In genomic region chr16:57244463-57244766, GRCh38 we compare ENCODE assay signal across 8 cellular contexts. TPM values are rescaled to one million over a fixed set of nuclear protein-coding genes. Genes with fewer than 3 reads are reported as not detected.
A peak's percentile ranks its signal among the peaks of the same experiment; 100 is the strongest.
DNase-seq lines count a peak whose midpoint lies in the region; ATAC-seq, FAIRE-seq and TF ChIP-seq lines count a peak whose summit lies in the region.

No MANE protein-coding gene starts in this region.

- TF ChIP-seq CTCF in H1 (IDR thresholded peaks at IDR 0.05; ENCODE audit: control extremely low read depth in 1 of 3, insufficient read depth in 1 of 3, low read depth in 1 of 3, low read length in 3 of 3), result no peak
- no peak for TF ChIP-seq CTCF in omental fat pad (IDR thresholded peaks at IDR 0.05)

- peak overlapping the region; percentile 55 to 66 for H3K4me2 ChIP-seq in H1 (ENCODE audit: insufficient read depth in 1 of 2, low read depth in 2 of 2, low read length in 2 of 2)

- H3K27ac Mint-ChIP-seq in activated CD8-positive, alpha-beta memory T cell treated with anti-CD3 and anti-CD28 coated beads, Interleukin-2, amount 10 ng/mL, durations not matched to agents 7 days and 5 days, result peak overlapping the region; percentile 90

- H3K36me3 ChIP-seq in KOPT-K1 (ENCODE audit: insufficient read depth, low read length) (peaks cover 39% of the 10 kb centered on the region), H1 (ENCODE audit: control insufficient read depth in 2 of 4, insufficient read depth in 4 of 4, low read length in 3 of 4) (no peaks in the 10 kb centered on the region)

- peak overlapping the region; percentile 73 for H4K5ac ChIP-seq in H1 (ENCODE audit: insufficient read length, low read depth, low read length)

- H3K79me1 ChIP-seq in H1 (ENCODE audit: low read depth, low read length), result no peaks in the 10 kb centered on the region; the same call in 1 of the 2 replicates

- H3K36me3 Mint-ChIP-seq in activated CD8-positive, alpha-beta memory T cell treated with anti-CD3 and anti-CD28 coated beads, Interleukin-2, amount 10 ng/mL, durations not matched to agents 7 days and 5 days, result peaks cover 14% of the 10 kb centered on the region

- no peak for TF ChIP-seq RAD21 in H1 (IDR thresholded peaks at IDR 0.05 in 1 of 2, conservative IDR thresholded peaks at IDR 0.05 in 1 of 2; ENCODE audit: low read depth in 2 of 2, low read length in 2 of 2)

- peak overlapping the region; percentile 46 to 78 (median 63) for H3K4me3 ChIP-seq in H1 (ENCODE audit: extremely low read depth in 1 of 4, insufficient read depth in 2 of 4, low read depth in 3 of 4, low read length in 4 of 4)

- peaks cover 3% of the 10 kb centered on the region for H3K23me2 ChIP-seq in H1 (ENCODE audit: low read depth, low read length)

- no peak overlapping the region for H2BK12ac ChIP-seq in H1 (ENCODE audit: low read depth, low read length)

- H2BK20ac ChIP-seq in H1 (ENCODE audit: low read length), result no peak overlapping the region

- no peak overlapping the region for H3K14ac ChIP-seq in H1 (ENCODE audit: insufficient read length)

- H4K8ac ChIP-seq in H1 (ENCODE audit: extremely low read depth, insufficient read depth, low read length), result no peak overlapping the region; the same call in 1 of the 2 replicates

- H3K9ac ChIP-seq in H1 (replicated peaks in 1 of 4; ENCODE audit: extremely low read depth in 1 of 4, low read depth in 3 of 4, low read length in 3 of 4), result peak overlapping the region in 3 of 4 experiments; percentile 36 to 54 (median 39); a peak in 2 of 7 replicates

- no peak for TF ChIP-seq EP300 in H1 (IDR thresholded peaks at IDR 0.05; ENCODE audit: borderline replicate concordance in 1 of 2, low read depth in 2 of 2, low read length in 2 of 2)

- no peak overlapping the region for H3K4ac ChIP-seq in H1 (replicated peaks; ENCODE audit: insufficient read length, low read depth, low read length)

- H3K9me3 ChIP-seq in KOPT-K1 (ENCODE audit: insufficient read depth, low read length, poor library complexity, severe bottlenecking) (no peaks in the 10 kb centered on the region), H1 (ENCODE audit: insufficient read depth in 2 of 2, low read depth in 1 of 2, low read length in 1 of 2) (no peaks in the 10 kb centered on the region)

- H3K79me2 ChIP-seq in H1 (ENCODE audit: control insufficient read depth in 1 of 2, insufficient read depth in 2 of 2, low read length in 2 of 2), result no peaks in the 10 kb centered on the region

- no peak overlapping the region for H4K91ac ChIP-seq in H1 (replicated peaks; ENCODE audit: insufficient read length, low read length)

- H3K27ac ChIP-seq in KOPT-K1 (ENCODE audit: low read depth, low read length, poor library complexity, severe bottlenecking) (peak overlapping the region; percentile 67), H1 (ENCODE audit: low read depth, low read length) (no peak overlapping the region)

- H3K9me3 Mint-ChIP-seq in activated CD8-positive, alpha-beta memory T cell treated with anti-CD3 and anti-CD28 coated beads, Interleukin-2, amount 10 ng/mL, durations not matched to agents 7 days and 5 days (ENCODE audit: low read depth), result no peaks in the 10 kb centered on the region

- peak overlapping the region; percentile 99 for H2AFZ ChIP-seq in H1 (ENCODE audit: low read length)

- H4K20me1 ChIP-seq in H1 (replicated peaks in 1 of 2; ENCODE audit: control insufficient read depth in 1 of 2, insufficient read depth in 2 of 2, low read length in 2 of 2), result peaks cover 0 to 2% of the 10 kb centered on the region in 2 experiments

- TF ChIP-seq POLR2A in H1 (IDR thresholded peaks at IDR 0.05; ENCODE audit: control extremely low read depth in 1 of 2, low read depth in 2 of 2, low read length in 2 of 2), result no peak
- TF ChIP-seq POLR2A in H54 (IDR thresholded peaks at IDR 0.05; ENCODE audit: low read depth, low read length), result no peak

- FAIRE-seq in H1 (lab: Jason Lieb, UNC) (peak; percentile 86), H54 (lab: Jason Lieb, UNC) (no peak)

- H2BK5ac ChIP-seq in H1 (ENCODE audit: low read depth, low read length), result no peak overlapping the region

- POLR2A ChIA-PET in H1 (lab: Charles Lee; ENCODE audit: partially characterized antibody), result interaction anchor here (1.0 to 1.8 kb wide), 3 partner anchors 12 to 59 kb away, joined by 3 to 6 read pairs (median 5); partner anchors contain the start of gene PSME3IP1

- H3K4me1 Mint-ChIP-seq in activated CD8-positive, alpha-beta memory T cell treated with anti-CD3 and anti-CD28 coated beads, Interleukin-2, amount 10 ng/mL, durations not matched to agents 7 days and 5 days, result peaks cover 18% of the 10 kb centered on the region

- no peaks in the 10 kb centered on the region for H3K27me3 Mint-ChIP-seq in activated CD8-positive, alpha-beta memory T cell treated with anti-CD3 and anti-CD28 coated beads, Interleukin-2, amount 10 ng/mL, durations not matched to agents 7 days and 5 days

- no peak overlapping the region for H3K23ac ChIP-seq in H1 (ENCODE audit: insufficient read length)

- H2AK5ac ChIP-seq in H1 (ENCODE audit: low read depth, low read length), result no peak overlapping the region

- no peaks in the 10 kb centered on the region for H3K27me3 ChIP-seq in H1 (replicated peaks in 1 of 4; ENCODE audit: control insufficient read depth in 3 of 4, extremely low read depth in 1 of 4, insufficient read depth in 3 of 4, low read length in 3 of 4)

- DNase-seq in activated CD8-positive, alpha-beta memory T cell treated with anti-CD3 and anti-CD28 coated beads, Interleukin-2, amount 10 ng/mL, durations not matched to agents 7 days and 5 days, result no peak
- no peak for DNase-seq in activated CD8-positive, alpha-beta memory T cell treated with anti-CD3 and anti-CD28 coated beads, Interleukin-2, amount 50 U/mL, for 4 hours
- DNase-seq in H1 (ENCODE audit: low read depth in 1 of 2, low spot score in 2 of 2) (no peak), omental fat pad (ENCODE audit: low spot score) (no peak), H54 (ENCODE audit: insufficient read length, low spot score) (no peak)
- no peak for DNase-seq in effector CD8-positive, alpha-beta T cell (lab: John Stamatoyannopoulos, UW)
- DNase-seq in stimulated activated CD4-positive, alpha-beta T cell treated with anti-CD3 and anti-CD28 coated beads, Interleukin-4, amount 100 ng/mL, for 1 hour, result no peak

- CTCF ChIA-PET in activated CD8-positive, alpha-beta memory T cell treated with anti-CD3 and anti-CD28 coated beads, Interleukin-2, amount 10 ng/mL, durations not matched to agents 7 days and 5 days (lab: Charles Lee), result interaction anchor here (1.0 to 2.1 kb wide), 3 partner anchors 8 to 56 kb away, joined by 3 to 8 read pairs (median 5); no protein-coding TSS in a partner anchor
- CTCF ChIA-PET in H1 (lab: Charles Lee; ENCODE audit: partially characterized antibody), result interaction anchor here (1.0 to 2.5 kb wide), 6 partner anchors 15 to 174 kb away, joined by 3 to 7 read pairs (median 4); partner anchors contain the start of gene CPNE2

- no peak overlapping the region for H2BK15ac ChIP-seq in H1 (ENCODE audit: low read length)

- H2BK120ac ChIP-seq in H1 (replicated peaks; ENCODE audit: low read depth, low read length), result no peak overlapping the region

- WGBS in H1 (ENCODE audit: extremely low coverage in 1 of 2, insufficient coverage in 1 of 2, insufficient read length in 1 of 2, insufficient replicate concordance in 2 of 2, low coverage in 1 of 2, low lambda C conversion rate in 2 of 2, missing lambda C conversion rate in 1 of 2), 2 experiments, result 15% methylated on average over 9 of the region's 9 CpGs; no CpG with 5 or more reads in 1 of the 2 experiments

- peak overlapping the region; percentile 9 for H3K56ac ChIP-seq in H1 (replicated peaks; ENCODE audit: insufficient read length, low read depth, low read length)

- no peak overlapping the region for H3K18ac ChIP-seq in H1 (ENCODE audit: extremely low read depth, low read length)

- no peaks in the 10 kb centered on the region; a peak in 1 of 7 replicates for H3K4me1 ChIP-seq in H1 (replicated peaks in 1 of 4; ENCODE audit: control insufficient read depth in 3 of 4, insufficient read depth in 4 of 4, low read length in 3 of 4)

- ATAC-seq in activated CD8-positive, alpha-beta memory T cell treated with anti-CD3 and anti-CD28 coated beads, Interleukin-2, amount 10 ng/mL, durations not matched to agents 7 days and 5 days, result peak; percentile 50
- ATAC-seq in omental fat pad (ENCODE audit: low FRiP score), result peak; percentile 65

- H3K4me3 Mint-ChIP-seq in activated CD8-positive, alpha-beta memory T cell treated with anti-CD3 and anti-CD28 coated beads, Interleukin-2, amount 10 ng/mL, durations not matched to agents 7 days and 5 days, result peak overlapping the region; percentile 85

RNA-seq across cellular contexts. Expression of gene ARL2BP, which starts 0.6 kb away (rescaled TPM):
- 10 to 100 TPM; 24.9 to 30.2 TPM for total RNA-seq in activated CD8-positive, alpha-beta memory T cell treated with anti-CD3 and anti-CD28 coated beads, Interleukin-2, amount 10 ng/mL, durations not matched to agents 7 days and 5 days
- total RNA-seq in H1 (2021; fragmentation: NEBNext Ultra II Directional; extraction: Animal tissue kit (Norgen Biotek cat#: 25700)), result 13.6 and 13.7 TPM in 2 replicates
- 13.3 and 18.3 TPM in 2 replicates for polyA plus RNA-seq in H1 (2011; rRNA removed)
- 12.6 TPM for polyA plus RNA-seq in H1 (2011; cell fraction: cytosol; rRNA removed)
- polyA plus RNA-seq in H1 (2011; cell fraction: nucleus; rRNA removed), result 5.5 TPM
- 8.6 to 11.7 TPM (median 10.3 TPM) in 4 replicates for polyA plus RNA-seq in H1 (2012, experiment 1 of 2)
- 3.9 TPM for polyA plus RNA-seq in H1 (2012, experiment 2 of 2)
- polyA plus RNA-seq in H1 (2013, experiment 1 of 2), result 11.1 TPM
- 11.9 TPM for polyA plus RNA-seq in H1 (2013, experiment 2 of 2)
- polyA minus RNA-seq in H1 (2011; rRNA and poly(A)+ RNA removed), result 9.9 TPM in 2 replicates
- polyA minus RNA-seq in H1 (2011; cell fraction: cytosol; rRNA and poly(A)+ RNA removed), result 10.2 TPM
- 6.4 TPM for polyA minus RNA-seq in H1 (2011; cell fraction: nucleus; rRNA and poly(A)+ RNA removed)
- total RNA-seq in omental fat pad, result 10 to 100 TPM; 48.8 to 67.3 (median 65.0) TPM

RNA-seq across cellular contexts. Expression of gene PLLP, which starts 40.1 kb away (rescaled TPM):
- total RNA-seq in activated CD8-positive, alpha-beta memory T cell treated with anti-CD3 and anti-CD28 coated beads, Interleukin-2, amount 10 ng/mL, durations not matched to agents 7 days and 5 days, result not detected
- total RNA-seq in H1 (2021; fragmentation: NEBNext Ultra II Directional; extraction: Animal tissue kit (Norgen Biotek cat#: 25700)), result 2.3 and 2.9 TPM in 2 replicates
- polyA plus RNA-seq in H1 (2011; rRNA removed), result 9.7 and 10.6 TPM in 2 replicates
- 6.6 TPM for polyA plus RNA-seq in H1 (2011; cell fraction: cytosol; rRNA removed)
- 4.5 TPM for polyA plus RNA-seq in H1 (2011; cell fraction: nucleus; rRNA removed)
- polyA plus RNA-seq in H1 (2012, experiment 1 of 2), result 2.7 to 4.6 TPM (median 3.7 TPM) in 4 replicates
- polyA plus RNA-seq in H1 (2012, experiment 2 of 2), result 5.6 TPM
- 4.5 TPM for polyA plus RNA-seq in H1 (2013, experiment 1 of 2)
- 5.9 TPM for polyA plus RNA-seq in H1 (2013, experiment 2 of 2)
- 3.9 and 4.3 TPM in 2 replicates for polyA minus RNA-seq in H1 (2011; rRNA and poly(A)+ RNA removed)
- 4.3 TPM for polyA minus RNA-seq in H1 (2011; cell fraction: cytosol; rRNA and poly(A)+ RNA removed)
- 2.7 TPM for polyA minus RNA-seq in H1 (2011; cell fraction: nucleus; rRNA and poly(A)+ RNA removed)
- 10 to 100 TPM in 3 of 4 donors, 1 to 10 TPM in 1; 9.0 to 49.1 (median 12.2) TPM for total RNA-seq in omental fat pad

RNA-seq across cellular contexts. Expression of gene RSPRY1, which starts 58.3 kb away (rescaled TPM):
- 10 to 100 TPM; 32.6 to 33.7 TPM for total RNA-seq in activated CD8-positive, alpha-beta memory T cell treated with anti-CD3 and anti-CD28 coated beads, Interleukin-2, amount 10 ng/mL, durations not matched to agents 7 days and 5 days
- 32.5 and 34.2 TPM in 2 replicates for total RNA-seq in H1 (2021; fragmentation: NEBNext Ultra II Directional; extraction: Animal tissue kit (Norgen Biotek cat#: 25700))
- 9.1 and 11.5 TPM in 2 replicates for polyA plus RNA-seq in H1 (2011; rRNA removed)
- 12.8 TPM for polyA plus RNA-seq in H1 (2011; cell fraction: cytosol; rRNA removed)
- polyA plus RNA-seq in H1 (2011; cell fraction: nucleus; rRNA removed), result 13.4 TPM
- 14.1 to 20.5 TPM (median 19.2 TPM) in 4 replicates for polyA plus RNA-seq in H1 (2012, experiment 1 of 2)
- 1.5 TPM for polyA plus RNA-seq in H1 (2012, experiment 2 of 2)
- polyA plus RNA-seq in H1 (2013, experiment 1 of 2), result 40.3 TPM
- 43.4 TPM for polyA plus RNA-seq in H1 (2013, experiment 2 of 2)
- 95.2 and 95.6 TPM in 2 replicates for polyA minus RNA-seq in H1 (2011; rRNA and poly(A)+ RNA removed)
- 33.5 TPM for polyA minus RNA-seq in H1 (2011; cell fraction: cytosol; rRNA and poly(A)+ RNA removed)
- 45.2 TPM for polyA minus RNA-seq in H1 (2011; cell fraction: nucleus; rRNA and poly(A)+ RNA removed)
- total RNA-seq in omental fat pad, result 10 to 100 TPM; 22.7 to 40.6 (median 28.9) TPM

RNA-seq across cellular contexts. Expression of gene PSME3IP1, which starts 58.6 kb away (rescaled TPM):
- total RNA-seq in activated CD8-positive, alpha-beta memory T cell treated with anti-CD3 and anti-CD28 coated beads, Interleukin-2, amount 10 ng/mL, durations not matched to agents 7 days and 5 days, result 100 to 1,000 TPM; 118 to 124 TPM
- total RNA-seq in H1 (2021; fragmentation: NEBNext Ultra II Directional; extraction: Animal tissue kit (Norgen Biotek cat#: 25700)), result 93.1 and 95.1 TPM in 2 replicates
- polyA plus RNA-seq in H1 (2011; rRNA removed), result 98.3 and 117 TPM in 2 replicates
- polyA plus RNA-seq in H1 (2011; cell fraction: cytosol; rRNA removed), result 123 TPM
- polyA plus RNA-seq in H1 (2011; cell fraction: nucleus; rRNA removed), result 179 TPM
- 86.9 to 108 TPM (median 91.2 TPM) in 4 replicates for polyA plus RNA-seq in H1 (2012, experiment 1 of 2)
- polyA plus RNA-seq in H1 (2012, experiment 2 of 2), result 31.9 TPM
- 102 TPM for polyA plus RNA-seq in H1 (2013, experiment 1 of 2)
- polyA plus RNA-seq in H1 (2013, experiment 2 of 2), result 97.3 TPM
- 74.9 and 95.6 TPM in 2 replicates for polyA minus RNA-seq in H1 (2011; rRNA and poly(A)+ RNA removed)
- polyA minus RNA-seq in H1 (2011; cell fraction: cytosol; rRNA and poly(A)+ RNA removed), result 52.8 TPM
- polyA minus RNA-seq in H1 (2011; cell fraction: nucleus; rRNA and poly(A)+ RNA removed), result 49.9 TPM
- 10 to 100 TPM; 47.1 to 62.6 (median 54.5) TPM for total RNA-seq in omental fat pad
